25 cellular contexts compared by ENCODE assay signal in the genomic region with DNA sequence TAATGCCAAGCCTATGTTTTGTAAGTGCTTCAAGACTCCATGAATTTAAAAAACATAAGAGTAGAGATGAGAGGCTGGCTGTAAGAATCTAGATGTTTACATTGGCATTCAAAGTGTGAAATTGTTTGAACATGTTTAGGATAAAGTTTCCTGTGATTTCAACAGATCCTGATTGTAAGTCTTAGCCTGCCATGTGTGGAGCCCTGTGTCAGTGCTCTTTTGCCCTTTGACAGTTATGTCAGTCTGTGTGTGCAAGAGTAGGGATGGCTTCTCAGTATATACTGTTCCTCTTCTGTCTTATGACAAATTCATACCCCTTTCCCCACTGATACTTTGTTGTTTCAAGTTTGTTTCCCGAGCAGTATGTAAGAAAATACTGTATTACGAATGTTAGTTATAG.
DNase-seq lines count a peak whose midpoint lies in the region; ATAC-seq, FAIRE-seq and TF ChIP-seq lines count a peak whose summit lies in the region.
"Had no signal": no experiment of that assay in that cellular context is flagged by ENCODE, and none has a peak within 500 bp of the region (broad histone marks: within the 10 kb centered on the region; RNA-seq: fewer than 3 reads in every experiment).

No MANE protein-coding gene starts in this region.

- TF ChIP-seq RAD21 in K562 (CRISPR knock-in tag; conservative IDR thresholded peaks at IDR 0.05 in 1 of 2, IDR thresholded peaks at IDR 0.05 in 1 of 2) = no peak

- peak; percentile 32 for FAIRE-seq in K562 (lab: Jason Lieb, UNC)
- FAIRE-seq: D721Med, endometrium, H54 had no signal

- no peaks in the 10 kb centered on the region for H3K79me2 ChIP-seq in K562 (ENCODE audit: control insufficient read depth, insufficient read depth, low read length)

- no peak overlapping the region for H2AFZ ChIP-seq in K562 (ENCODE audit: low read depth, low read length)

- CTCF ChIA-PET in K562 (lab: Yijun Ruan, JAX; ENCODE audit: low intra/inter-chr PET ratio) = no interaction called here

- H3K27me3 ChIP-seq in MG63 (no peaks in the 10 kb centered on the region), K562 (ENCODE audit: control insufficient read depth in 2 of 2, insufficient read depth in 2 of 2, low read length in 2 of 2) (no peaks in the 10 kb centered on the region)
- H3K27me3 ChIP-seq: body of pancreas, colonic mucosa, foreskin keratinocyte, thyroid gland had no signal

- intact Hi-C loops in K562 (cut with micrococcal nuclease) (no loop called here), mucosa of descending colon (cut with DNase I, micrococcal nuclease) (no loop called here)

- WGBS in K562 (ENCODE audit: insufficient coverage, low coverage, missing lambda C conversion rate) = 94% methylated on average over 2 of the region's 2 CpGs

- no peaks in the 10 kb centered on the region for H4K20me1 ChIP-seq in K562 (replicated peaks; ENCODE audit: control insufficient read depth, insufficient read depth, low read length)

- POLR2A ChIA-PET in K562 (lab: Yijun Ruan, JAX) = no interaction called here

- in situ Hi-C loops in K562 (cut with MboI) = no loop called here

- DNase-seq in MG63 (peak; percentile 3), K562 (ENCODE audit: extremely low read depth in 1 of 4, low spot score in 3 of 4) (no peak), fibroblast of the conjunctiva (ENCODE audit: low read depth) (peak; percentile 67), mucosa of descending colon (no peak), NOMO-1 treated with DMSO at 0.1 percent for 48 hours (lab: John Stamatoyannopoulos, UW; ENCODE audit: unreplicated experiment) (no peak)
- DNase-seq: activated B cell treated with CpG ODN at 0.5 μM for 24 hours; activated CD4-positive, alpha-beta T cell treated with anti-CD3 and anti-CD28 coated beads, Interleukin-2, amount 50 U/mL, for 4 hours; activated CD8-positive, alpha-beta memory T cell treated with anti-CD3 and anti-CD28 coated beads, Interleukin-2, amount 50 U/mL, for 48 hours; activated naive CD8-positive, alpha-beta T cell treated with anti-CD3 and anti-CD28 coated beads, Interleukin-2, amount 10 ng/mL, durations not matched to agents 7 days and 5 days; body of pancreas; colonic mucosa; immature natural killer cell; NCI-H1048; NCI-H1694 treated with DMSO at 0.1 percent for 48 hours; NCI-H774; stimulated activated naive CD8-positive, alpha-beta T cell treated with anti-CD3 and anti-CD28 coated beads, Interleukin-15, amount 100 ng/mL, for 72 hours; thyroid gland had no signal

- H3K4me2 ChIP-seq in K562 (ENCODE audit: insufficient read depth, low read length) = no peak overlapping the region

- H3K4me3 ChIP-seq in MG63 = no peak overlapping the region
- H3K4me3 ChIP-seq in K562 = no peak overlapping the region
- H3K4me3 ChIP-seq in mucosa of descending colon = no peak overlapping the region
- H3K4me3 ChIP-seq: body of pancreas, colonic mucosa, prostate gland, thyroid gland had no signal

- H3K36me3 ChIP-seq in MG63 = peaks cover 21% of the 10 kb centered on the region
- H3K36me3 ChIP-seq in K562 (ENCODE audit: control insufficient read depth, insufficient read depth, low read length) = peaks cover 85% of the 10 kb centered on the region
- H3K36me3 ChIP-seq in mucosa of descending colon (ENCODE audit: low read depth) = no peaks in the 10 kb centered on the region
- H3K36me3 ChIP-seq: colonic mucosa, prostate gland had no signal

- TF ChIP-seq POLR2A in K562 (conservative IDR thresholded peaks at IDR 0.05) = no peak

- no peaks in the 10 kb centered on the region for H3K9me1 ChIP-seq in K562 (ENCODE audit: control insufficient read depth, insufficient read depth, low read length)

- no peak for TF ChIP-seq EP300 in K562 (IDR thresholded peaks at IDR 0.05; ENCODE audit: low read length)

- H3K9me3 ChIP-seq in MG63 = no peaks in the 10 kb centered on the region
- H3K9me3 ChIP-seq in K562 (replicated peaks; ENCODE audit: control insufficient read depth, insufficient read depth, low read depth, low read length) = no peaks in the 10 kb centered on the region
- H3K9me3 ChIP-seq in mucosa of descending colon = no peaks in the 10 kb centered on the region
- H3K9me3 ChIP-seq: body of pancreas, colonic mucosa, prostate gland, thyroid gland had no signal

- no peaks in the 10 kb centered on the region for H3K4me1 ChIP-seq in K562 (replicated peaks in 1 of 2; ENCODE audit: control insufficient read depth in 2 of 2, insufficient read depth in 2 of 2, low read length in 2 of 2)
- H3K4me1 ChIP-seq in mucosa of descending colon (ENCODE audit: low read depth) = peaks cover 4% of the 10 kb centered on the region
- H3K4me1 ChIP-seq: colonic mucosa, prostate gland had no signal

- H3K27ac ChIP-seq in K562 (ENCODE audit: extremely low read depth, low read depth, low read length) = no peak overlapping the region
- H3K27ac ChIP-seq: body of pancreas, colonic mucosa, foreskin keratinocyte, prostate gland, thyroid gland had no signal

- no TSS peak for BruUV-seq in K562 (replicated peaks; lab: Mats Ljungman, UMichigan)

- ATAC-seq in K562 (no peak), mucosa of descending colon (peak; percentile 38), GM18868 (IDR thresholded peaks at IDR 0.05; ENCODE audit: unreplicated experiment) (no peak), HG02840 (IDR thresholded peaks at IDR 0.05; ENCODE audit: low FRiP score, unreplicated experiment) (no peak)
- ATAC-seq: body of pancreas; foreskin keratinocyte; SK-N-SH treated with all-trans-retinoic acid at 6 μM for 48 hours; stimulated activated naive CD8-positive, alpha-beta T cell treated with anti-CD3 and anti-CD28 coated beads, Interleukin-15, amount 100 ng/mL, for 72 hours had no signal

- no peak overlapping the region for H3K9ac ChIP-seq in K562 (ENCODE audit: insufficient read depth in 1 of 2, low read depth in 2 of 2, low read length in 2 of 2)

- TF ChIP-seq CTCF in K562 (IDR thresholded peaks at IDR 0.05 in 2 of 3, conservative IDR thresholded peaks at IDR 0.05 in 1 of 3; ENCODE audit: insufficient read depth in 2 of 3, low read depth in 1 of 3, low read length in 3 of 3) (no peak), mucosa of descending colon (IDR thresholded peaks at IDR 0.05) (no peak)

TF ChIP-seq in K562, 482 proteins besides CTCF, POLR2A, EP300 and RAD21:
- TF ChIP-seq, protein P1, sequence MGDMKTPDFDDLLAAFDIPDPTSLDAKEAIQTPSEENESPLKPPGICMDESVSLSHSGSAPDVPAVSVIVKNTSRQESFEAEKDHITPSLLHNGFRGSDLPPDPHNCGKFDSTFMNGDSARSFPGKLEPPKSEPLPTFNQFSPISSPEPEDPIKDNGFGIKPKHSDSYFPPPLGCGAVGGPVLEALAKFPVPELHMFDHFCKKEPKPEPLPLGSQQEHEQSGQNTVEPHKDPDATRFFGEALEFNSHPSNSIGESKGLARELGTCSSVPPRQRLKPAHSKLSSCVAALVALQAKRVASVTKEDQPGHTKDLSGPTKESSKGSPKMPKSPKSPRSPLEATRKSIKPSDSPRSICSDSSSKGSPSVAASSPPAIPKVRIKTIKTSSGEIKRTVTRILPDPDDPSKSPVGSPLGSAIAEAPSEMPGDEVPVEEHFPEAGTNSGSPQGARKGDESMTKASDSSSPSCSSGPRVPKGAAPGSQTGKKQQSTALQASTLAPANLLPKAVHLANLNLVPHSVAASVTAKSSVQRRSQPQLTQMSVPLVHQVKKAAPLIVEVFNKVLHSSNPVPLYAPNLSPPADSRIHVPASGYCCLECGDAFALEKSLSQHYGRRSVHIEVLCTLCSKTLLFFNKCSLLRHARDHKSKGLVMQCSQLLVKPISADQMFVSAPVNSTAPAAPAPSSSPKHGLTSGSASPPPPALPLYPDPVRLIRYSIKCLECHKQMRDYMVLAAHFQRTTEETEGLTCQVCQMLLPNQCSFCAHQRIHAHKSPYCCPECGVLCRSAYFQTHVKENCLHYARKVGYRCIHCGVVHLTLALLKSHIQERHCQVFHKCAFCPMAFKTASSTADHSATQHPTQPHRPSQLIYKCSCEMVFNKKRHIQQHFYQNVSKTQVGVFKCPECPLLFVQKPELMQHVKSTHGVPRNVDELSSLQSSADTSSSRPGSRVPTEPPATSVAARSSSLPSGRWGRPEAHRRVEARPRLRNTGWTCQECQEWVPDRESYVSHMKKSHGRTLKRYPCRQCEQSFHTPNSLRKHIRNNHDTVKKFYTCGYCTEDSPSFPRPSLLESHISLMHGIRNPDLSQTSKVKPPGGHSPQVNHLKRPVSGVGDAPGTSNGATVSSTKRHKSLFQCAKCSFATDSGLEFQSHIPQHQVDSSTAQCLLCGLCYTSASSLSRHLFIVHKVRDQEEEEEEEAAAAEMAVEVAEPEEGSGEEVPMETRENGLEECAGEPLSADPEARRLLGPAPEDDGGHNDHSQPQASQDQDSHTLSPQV (IDR thresholded peaks at IDR 0.05) = no peak
- TF ChIP-seq CAMTA2 (CRISPR knock-in tag; conservative IDR thresholded peaks at IDR 0.05) (no peak), ETS1 (conservative IDR thresholded peaks at IDR 0.05; ENCODE audit: control insufficient read depth, low read depth, low read length) (no peak), ZFX (CRISPR knock-in tag; IDR thresholded peaks at IDR 0.05) (no peak)
TF ChIP-seq in K562: peak in this region for 0.

Comparison
In these comparisons a context has a peak if more than half of its experiments do, and no peak if none do; other contexts are left out.
1. DNase-seq: peak in MG63 (single experiment) and fibroblast of the conjunctiva (single experiment); none in K562 (0 of 4), mucosa of descending colon (0 of 3) and NOMO-1 treated with DMSO at 0.1 percent for 48 hours (single experiment).